In genomic region chr10:71395621-71396020, GRCh38 we compare ENCODE assay signal across 11 cellular contexts. TPM values are rescaled to one million over a fixed set of nuclear protein-coding genes. Genes with fewer than 3 reads are reported as not detected.
A peak's percentile ranks its signal among the peaks of the same experiment; 100 is the strongest.
DNase-seq lines count a peak whose midpoint lies in the region; ATAC-seq and TF ChIP-seq lines count a peak whose summit lies in the region.
"Had no signal": no experiment of that assay in that cellular context is flagged by ENCODE, and none has a peak within 500 bp of the region (broad histone marks: within the 10 kb centered on the region; RNA-seq: fewer than 3 reads in every experiment).

No MANE protein-coding gene starts in this region.

- H3K36me3 ChIP-seq in liver (ENCODE audit: control insufficient read depth in 4 of 4, insufficient read depth in 3 of 4, low read depth in 1 of 4, low read length in 3 of 4) (no peaks in the 10 kb centered on the region), right lobe of liver (no peaks in the 10 kb centered on the region), WERI-Rb-1 (peaks cover 22% of the 10 kb centered on the region)

- H3K9me3 ChIP-seq in liver (ENCODE audit: control insufficient read depth in 4 of 4, low read length in 3 of 4) = no peaks in the 10 kb centered on the region
- H3K9me3 ChIP-seq in right lobe of liver = no peaks in the 10 kb centered on the region
- no peaks in the 10 kb centered on the region for H3K9me3 ChIP-seq in WERI-Rb-1 (ENCODE audit: severe bottlenecking)

- H3K4me3 ChIP-seq in liver (ENCODE audit: low read depth in 1 of 3, low read length in 3 of 3) = no peak overlapping the region
- no peak overlapping the region for H3K4me3 ChIP-seq in right lobe of liver
- H3K4me3 ChIP-seq in WERI-Rb-1 (ENCODE audit: low read depth, low read length) = peak overlapping the region; percentile 56; the same call in 1 of the 2 replicates
- H3K4me3 ChIP-seq: lung had no signal

- ATAC-seq in right lobe of liver (no peak), HG03378 (IDR thresholded peaks at IDR 0.05; ENCODE audit: unreplicated experiment) (no peak), HG03469 (IDR thresholded peaks at IDR 0.05; ENCODE audit: unreplicated experiment) (no peak)

- peak overlapping the region; percentile 40 to 76 (median 64) for H3K4me3 Mint-ChIP-seq in immature natural killer cell

- no peak overlapping the region for H3K9ac ChIP-seq in liver (ENCODE audit: low read depth in 1 of 2, low read length in 2 of 2)

- no peaks in the 10 kb centered on the region for H3K36me3 Mint-ChIP-seq in immature natural killer cell

- TF ChIP-seq CTCF in liver (IDR thresholded peaks at IDR 0.05; ENCODE audit: low read depth, low read length, missing input control) (peak; percentile 9), right lobe of liver (IDR thresholded peaks at IDR 0.05) (peak in 1 of 4 donors; percentile 6), WERI-Rb-1 (IDR thresholded peaks at IDR 0.05; ENCODE audit: low read depth, low read length) (0 out of 2 replicates have a peak, but pooled peaks have one; percentile 2)

- DNase-seq in right lobe of liver = no peak
- no peak for DNase-seq in WERI-Rb-1
- DNase-seq in immature natural killer cell = no peak
- no peak for DNase-seq in A172 (ENCODE audit: low spot score)
- DNase-seq in activated effector memory CD4-positive, alpha-beta T cell treated with anti-CD3 and anti-CD28 coated beads, Interleukin-2, amount 50 U/mL, for 16 hours = no peak
- DNase-seq: stimulated activated CD4-positive, alpha-beta T cell treated with anti-CD3 and anti-CD28 coated beads, Interleukin-2, amount 100 ng/mL, for 48 hours; stimulated activated naive CD4-positive, alpha-beta T cell treated with Interleukin-2 at 50 U/mL for 16 hours had no signal

- H3K4me1 ChIP-seq in liver (ENCODE audit: control insufficient read depth in 4 of 4, insufficient read depth in 4 of 4, low read length in 3 of 4) = peaks cover 3 to 19% (median 14%) of the 10 kb centered on the region in 4 donors
- peaks cover 0 to 12% (median 0%) of the 10 kb centered on the region in 4 donors for H3K4me1 ChIP-seq in right lobe of liver

- H3K27ac ChIP-seq in liver (ENCODE audit: low read depth in 1 of 2, low read length in 2 of 2) = no peak overlapping the region
- H3K27ac ChIP-seq in right lobe of liver = no peak overlapping the region
- peak overlapping the region; percentile 99 for H3K27ac ChIP-seq in WERI-Rb-1

- peaks cover 5 to 7% of the 10 kb centered on the region in 2 donors for H3K4me1 Mint-ChIP-seq in immature natural killer cell

- H3K9me3 Mint-ChIP-seq in immature natural killer cell = no peaks in the 10 kb centered on the region

- no peak for TF ChIP-seq RAD21 in liver (IDR thresholded peaks at IDR 0.05)

- 96% methylated on average over 4 of the region's 4 CpGs for WGBS in liver
- 88% methylated on average over 3 of the region's 4 CpGs for WGBS in right lobe of liver (ENCODE audit: insufficient coverage, low coverage, low lambda C conversion rate, missing lambda C conversion rate)

- no peak for TF ChIP-seq POLR2A in right lobe of liver (IDR thresholded peaks at IDR 0.05)

- intact Hi-C loops in right lobe of liver (cut with DNase I) = loop anchor here (5.0 to 10.0 kb wide), 3 partner anchors 177 to 419 kb away; no protein-coding TSS in a partner anchor

- H3K27ac Mint-ChIP-seq in immature natural killer cell = no peak overlapping the region

- H3K27me3 ChIP-seq in liver (ENCODE audit: control insufficient read depth in 4 of 4, insufficient read depth in 4 of 4, low read length in 3 of 4) = no peaks in the 10 kb centered on the region
- no peaks in the 10 kb centered on the region for H3K27me3 ChIP-seq in right lobe of liver
- no peaks in the 10 kb centered on the region for H3K27me3 ChIP-seq in WERI-Rb-1 (ENCODE audit: insufficient read depth, low read depth, severe bottlenecking)

- peaks cover 11 to 26% (median 15%) of the 10 kb centered on the region in 3 donors for H3K27me3 Mint-ChIP-seq in immature natural killer cell (ENCODE audit: low read depth in 3 of 3)

TF ChIP-seq in liver, 16 proteins besides CTCF, POLR2A, EP300 and RAD21:
- TF ChIP-seq MAX (IDR thresholded peaks at IDR 0.05) (no peak), ATF3 (IDR thresholded peaks at IDR 0.05) (no peak), ZBTB33 (IDR thresholded peaks at IDR 0.05) (no peak), FOXA1 (IDR thresholded peaks at IDR 0.05) (no peak), HNF4G (IDR thresholded peaks at IDR 0.05) (no peak), YY1 (IDR thresholded peaks at IDR 0.05) (no peak), TAF1 (conservative IDR thresholded peaks at IDR 0.05) (no peak), EGR1 (IDR thresholded peaks at IDR 0.05; ENCODE audit: low read depth in 2 of 2) (no peak), SP1 (IDR thresholded peaks at IDR 0.05) (no peak), NR2F2 (IDR thresholded peaks at IDR 0.05) (no peak), FOXA2 (IDR thresholded peaks at IDR 0.05) (no peak), JUND (IDR thresholded peaks at IDR 0.05) (no peak), REST (IDR thresholded peaks at IDR 0.05) (no peak), HNF4A (conservative IDR thresholded peaks at IDR 0.05) (no peak)

RNA-seq across cellular contexts. Expression of gene CDH23, which starts 1.1 kb away (rescaled TPM):
- total RNA-seq in liver (1 to 10 TPM; 1.5 to 4.1 TPM), right lobe of liver (10 to 100 TPM in 1 of 6 experiments, 1 to 10 TPM in 5; 3.3 to 19.7 (median 6.3) TPM)
- polyA plus RNA-seq in liver (1 to 10 TPM; 2.6 to 4.7 TPM), immature natural killer cell (under 1 TPM in 2 of 3 donors, not detected in 1; 0.47 to 0.59 TPM)
- total RNA-seq in A172 (2014; rRNA removed; shearing (Covaris generic)) = 0.14 and 0.29 TPM in 2 replicates
